Comparison of ENCODE assay signal across 26 cellular contexts in the genomic region with DNA sequence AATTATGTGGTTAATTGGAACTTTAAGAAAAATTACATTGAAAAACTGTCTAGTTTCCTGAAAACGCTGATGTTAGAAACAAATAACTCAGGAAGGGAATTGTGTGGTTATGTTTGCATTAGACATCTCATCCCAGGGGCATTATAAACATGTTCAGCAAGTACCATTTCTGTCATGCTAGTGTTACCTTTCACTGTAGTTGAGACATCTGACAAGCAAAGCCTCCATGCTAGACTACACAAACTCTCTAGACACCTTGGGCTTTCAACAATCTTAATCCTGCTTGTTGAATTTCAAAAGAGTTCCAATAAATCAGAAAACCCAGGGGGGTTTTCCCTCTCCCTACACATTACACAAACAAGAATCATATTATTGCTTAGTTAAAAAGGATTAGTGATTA.
"Had no signal": no experiment of that assay in that cellular context is flagged by ENCODE, and none has a peak within 500 bp of the region (broad histone marks: within the 10 kb centered on the region; RNA-seq: fewer than 3 reads in every experiment).

No MANE protein-coding gene starts in this region.

- H3K27ac Mint-ChIP-seq: activated CD8-positive, alpha-beta memory T cell treated with anti-CD3 and anti-CD28 coated beads, Interleukin-2, amount 10 ng/mL, durations not matched to agents 7 days and 5 days; activated naive CD8-positive, alpha-beta T cell treated with anti-CD3 and anti-CD28 coated beads, Interleukin-2, amount 10 ng/mL, durations not matched to agents 7 days and 5 days; activated T-helper 17 cell treated with anti-CD3 and anti-CD28 coated beads, Interleukin-2, amount 50 U/mL, for 72 hours; brain; nephron progenitor cell; stimulated activated effector memory CD8-positive, alpha-beta T cell treated with anti-CD3 and anti-CD28 coated beads, Interleukin-12 subunit alpha, Interleukin-12 subunit beta, amount 100 ng/mL, for 72 hours had no signal

- H3K9me3 Mint-ChIP-seq: activated naive CD8-positive, alpha-beta T cell treated with anti-CD3 and anti-CD28 coated beads, Interleukin-2, amount 10 ng/mL, durations not matched to agents 7 days and 5 days; activated T-helper 17 cell treated with anti-CD3 and anti-CD28 coated beads, Interleukin-2, amount 50 U/mL, for 72 hours; brain; nephron progenitor cell had no signal

- H3K27me3 Mint-ChIP-seq: activated CD8-positive, alpha-beta memory T cell treated with anti-CD3 and anti-CD28 coated beads, Interleukin-2, amount 10 ng/mL, durations not matched to agents 7 days and 5 days; activated naive CD8-positive, alpha-beta T cell treated with anti-CD3 and anti-CD28 coated beads, Interleukin-2, amount 10 ng/mL, durations not matched to agents 7 days and 5 days; activated T-helper 17 cell treated with anti-CD3 and anti-CD28 coated beads, Interleukin-2, amount 50 U/mL, for 72 hours; brain had no signal

- H3K36me3 ChIP-seq: lower lobe of right lung, sigmoid colon, stomach had no signal

- H3K27me3 ChIP-seq: dorsolateral prefrontal cortex, sigmoid colon, stomach had no signal

- FAIRE-seq: colon had no signal

- H3K4me1 Mint-ChIP-seq: activated CD8-positive, alpha-beta memory T cell treated with anti-CD3 and anti-CD28 coated beads, Interleukin-2, amount 10 ng/mL, durations not matched to agents 7 days and 5 days; activated naive CD8-positive, alpha-beta T cell treated with anti-CD3 and anti-CD28 coated beads, Interleukin-2, amount 10 ng/mL, durations not matched to agents 7 days and 5 days; activated T-helper 17 cell treated with anti-CD3 and anti-CD28 coated beads, Interleukin-2, amount 50 U/mL, for 72 hours; brain; nephron progenitor cell; stimulated activated effector memory CD8-positive, alpha-beta T cell treated with anti-CD3 and anti-CD28 coated beads, Interleukin-12 subunit alpha, Interleukin-12 subunit beta, amount 100 ng/mL, for 72 hours had no signal

- DNase-seq: activated CD4-positive, alpha-beta T cell treated with anti-CD3 and anti-CD28 coated beads, Interleukin-2, amount 50 U/mL, for 4 hours; activated CD8-positive, alpha-beta memory T cell treated with anti-CD3 and anti-CD28 coated beads, Interleukin-2, amount 10 ng/mL, durations not matched to agents 7 days and 5 days; activated naive CD4-positive, alpha-beta T cell treated with Interleukin-2 at 50 U/mL for 16 hours; activated naive CD8-positive, alpha-beta T cell treated with anti-CD3 and anti-CD28 coated beads, Interleukin-2, amount 10 ng/mL, durations not matched to agents 7 days and 5 days; anterior cingulate cortex; central memory CD4-positive, alpha-beta T cell; dorsolateral prefrontal cortex; foreskin fibroblast; glutamatergic neuron; hippocampal formation; islet precursor cell; left colon; lower lobe of right lung; midbrain; nephron progenitor cell; occipital lobe; posterior cingulate gyrus; sigmoid colon; stimulated activated CD4-positive, alpha-beta T cell treated with anti-CD3 and anti-CD28 coated beads, Interleukin-4, amount 100 ng/mL, for 24 hours; stomach; trophoblast cell had no signal

- H3K9me3 ChIP-seq: lower lobe of right lung, sigmoid colon, stomach had no signal

- H3K27ac ChIP-seq: dorsolateral prefrontal cortex, epithelial cell of prostate, lower lobe of right lung, sigmoid colon, stomach had no signal

- H3K4me3 Mint-ChIP-seq: activated CD8-positive, alpha-beta memory T cell treated with anti-CD3 and anti-CD28 coated beads, Interleukin-2, amount 10 ng/mL, durations not matched to agents 7 days and 5 days; activated naive CD8-positive, alpha-beta T cell treated with anti-CD3 and anti-CD28 coated beads, Interleukin-2, amount 10 ng/mL, durations not matched to agents 7 days and 5 days; activated T-helper 17 cell treated with anti-CD3 and anti-CD28 coated beads, Interleukin-2, amount 50 U/mL, for 72 hours; brain; nephron progenitor cell; stimulated activated effector memory CD8-positive, alpha-beta T cell treated with anti-CD3 and anti-CD28 coated beads, Interleukin-12 subunit alpha, Interleukin-12 subunit beta, amount 100 ng/mL, for 72 hours had no signal

- ATAC-seq: activated CD8-positive, alpha-beta memory T cell treated with anti-CD3 and anti-CD28 coated beads, Interleukin-2, amount 10 ng/mL, durations not matched to agents 7 days and 5 days; activated T-helper 17 cell treated with anti-CD3 and anti-CD28 coated beads, Interleukin-2, amount 50 U/mL, for 72 hours; left colon; lower lobe of right lung; stimulated activated effector memory CD8-positive, alpha-beta T cell treated with anti-CD3 and anti-CD28 coated beads, Interleukin-12 subunit alpha, Interleukin-12 subunit beta, amount 100 ng/mL, for 72 hours had no signal

- H3K4me1 ChIP-seq: lower lobe of right lung, sigmoid colon, stomach had no signal

- H3K4me3 ChIP-seq: dorsolateral prefrontal cortex, lower lobe of right lung, sigmoid colon, stomach had no signal

- H3K36me3 Mint-ChIP-seq: activated CD8-positive, alpha-beta memory T cell treated with anti-CD3 and anti-CD28 coated beads, Interleukin-2, amount 10 ng/mL, durations not matched to agents 7 days and 5 days; activated naive CD8-positive, alpha-beta T cell treated with anti-CD3 and anti-CD28 coated beads, Interleukin-2, amount 10 ng/mL, durations not matched to agents 7 days and 5 days; brain; stimulated activated effector memory CD8-positive, alpha-beta T cell treated with anti-CD3 and anti-CD28 coated beads, Interleukin-12 subunit alpha, Interleukin-12 subunit beta, amount 100 ng/mL, for 72 hours had no signal
